1 cellular context compared by ENCODE assay signal in the genomic region with DNA sequence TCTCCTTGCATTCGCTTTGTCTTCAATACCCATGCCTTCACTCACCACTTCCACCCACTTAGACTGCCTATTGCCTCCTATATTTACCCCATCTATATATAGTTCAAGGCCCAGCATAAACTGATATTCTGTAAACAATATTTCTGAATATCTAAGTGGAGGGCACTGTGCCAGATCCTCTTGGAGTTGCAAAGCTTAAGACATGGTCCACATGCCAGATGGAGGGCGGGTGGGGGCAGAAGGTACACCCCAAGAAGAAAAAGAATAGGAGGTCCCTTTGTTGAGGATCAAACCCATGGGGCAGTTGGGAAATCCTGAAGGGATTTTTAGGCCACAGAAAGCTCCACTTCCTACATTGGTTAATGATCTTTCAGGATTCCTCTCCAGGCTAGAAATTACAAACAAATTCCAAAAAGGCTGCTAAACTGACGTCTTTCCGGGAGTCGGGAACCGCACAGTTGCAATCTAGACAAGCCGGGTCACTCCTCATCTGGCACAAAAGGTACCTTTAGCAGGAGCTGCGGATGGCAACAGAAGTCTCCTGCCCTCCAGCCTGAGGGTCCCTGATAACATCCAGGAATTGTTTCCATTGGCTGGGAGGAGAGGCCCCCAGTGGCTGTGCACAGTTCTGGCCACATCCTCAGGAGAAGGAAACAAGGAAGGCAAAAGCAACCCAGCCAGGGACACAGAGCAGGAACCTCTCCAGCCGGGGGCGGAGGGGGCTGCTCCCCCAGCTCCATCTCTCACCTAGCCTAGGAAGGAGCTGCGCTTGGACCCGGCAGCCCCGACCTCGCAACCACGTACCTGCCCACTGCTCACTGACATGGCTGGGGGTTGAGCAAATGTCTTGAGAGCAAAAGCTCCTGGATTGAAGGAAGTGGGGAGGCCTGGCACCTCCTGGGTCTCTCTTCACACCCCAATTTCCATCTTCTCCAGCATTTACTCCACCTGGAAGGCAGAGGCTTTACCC.
A peak's percentile ranks its signal among the peaks of the same experiment; 100 is the strongest.
TF ChIP-seq lines count a peak whose summit lies in the region.

No MANE protein-coding gene starts in this region.

TF ChIP-seq in HepG2, 621 proteins besides CTCF, POLR2A, EP300 and RAD21:
- TF ChIP-seq ZFP82 (CRISPR knock-in tag; IDR thresholded peaks at IDR 0.05; ENCODE audit: borderline replicate concordance) (no peak), ZNF225 (CRISPR knock-in tag; IDR thresholded peaks at IDR 0.05) (peak; percentile 64; the same call in 1 of the 2 replicates), ZBTB33 (CRISPR knock-in tag; IDR thresholded peaks at IDR 0.05) (no peak), ZNF17 (CRISPR knock-in tag; IDR thresholded peaks at IDR 0.05) (no peak)
